In genomic region chr4:170089743-170090666, GRCh38 we compare ENCODE assay signal across 8 cellular contexts. TPM values are rescaled to one million over a fixed set of nuclear protein-coding genes. Genes with fewer than 3 reads are reported as not detected.
A peak's percentile ranks its signal among the peaks of the same experiment; 100 is the strongest.
DNase-seq lines count a peak whose midpoint lies in the region; ATAC-seq and TF ChIP-seq lines count a peak whose summit lies in the region.

TSS of gene AADAT (minus strand) at chr4:170089956. CDS start at chr4:170089690, 266 bp downstream.

- TF ChIP-seq CTCF in H9 (conservative IDR thresholded peaks at IDR 0.05), result peak; percentile 86
- no peak for TF ChIP-seq CTCF in NB4 (IDR thresholded peaks at IDR 0.05; ENCODE audit: low read depth, low read length)
- TF ChIP-seq CTCF in epithelial cell of esophagus (IDR thresholded peaks at IDR 0.05; ENCODE audit: insufficient read depth, low read depth, low read length, missing control alignments), result peak; percentile 47
- peak; percentile 22 to 49 for TF ChIP-seq CTCF in suprapubic skin (IDR thresholded peaks at IDR 0.05)

- no peak for TF ChIP-seq POLR2A in NB4 (IDR thresholded peaks at IDR 0.05; ENCODE audit: extremely low read depth, insufficient read length)
- TF ChIP-seq POLR2A in suprapubic skin (IDR thresholded peaks at IDR 0.05), result no peak

- H3K4ac ChIP-seq in H9 (ENCODE audit: low read depth, low read length), result no peak within 1 kb of the TSS

- H3K9me3 Mint-ChIP-seq in activated CD4-positive, alpha-beta T cell treated with anti-CD3 and anti-CD28 coated beads for 36 hours (ENCODE audit: low read depth), result no peaks in the 10 kb centered on the region
- H3K9me3 Mint-ChIP-seq in H9, result no peaks in the 10 kb centered on the region; a peak in 1 of 5 replicates
- H3K9me3 Mint-ChIP-seq in T-helper 2 cell treated with Interferon-gamma antibody and Interleukin-4, amounts not matched to agents 5 μg/mL and 100 μg/mL, for 36 hours, result no peaks in the 10 kb centered on the region

- no peak within 1 kb of the TSS for H4K5ac ChIP-seq in H9 (ENCODE audit: insufficient read length, low read depth, low read length)

- H3K23ac ChIP-seq in H9 (ENCODE audit: insufficient read length, low read depth, low read length), result no peak within 1 kb of the TSS

- H3K27me3 Mint-ChIP-seq in activated CD4-positive, alpha-beta T cell treated with anti-CD3 and anti-CD28 coated beads for 36 hours, result peaks cover 35% of the 10 kb centered on the region
- peaks cover 10% of the 10 kb centered on the region for H3K27me3 Mint-ChIP-seq in H9 (ENCODE audit: low read depth)
- H3K27me3 Mint-ChIP-seq in T-helper 2 cell treated with Interferon-gamma antibody and Interleukin-4, amounts not matched to agents 5 μg/mL and 100 μg/mL, for 36 hours (ENCODE audit: low read depth), result peaks cover 34% of the 10 kb centered on the region

- TF ChIP-seq EP300 in suprapubic skin (IDR thresholded peaks at IDR 0.05), result no peak

- no peaks in the 10 kb centered on the region for H4K20me1 ChIP-seq in H9 (ENCODE audit: control insufficient read depth, insufficient read depth, insufficient read length)

- no peak within 1 kb of the TSS for H2BK12ac ChIP-seq in H9 (ENCODE audit: insufficient read length, low read depth, low read length)

- no peaks in the 10 kb centered on the region for H3K4me1 ChIP-seq in H9 (ENCODE audit: insufficient read depth, low read length)
- H3K4me1 ChIP-seq in suprapubic skin, result peaks cover 18% of the 10 kb centered on the region

- peak within 1 kb of the TSS; percentile 50 for H3K9ac ChIP-seq in H9 (ENCODE audit: extremely low read depth, insufficient read length, low read length)

- H2AK5ac ChIP-seq in H9 (ENCODE audit: insufficient read length, low read length), result no peak within 1 kb of the TSS

- no peaks in the 10 kb centered on the region for H3K79me1 ChIP-seq in H9 (ENCODE audit: insufficient read depth, low read depth, low read length, poor library complexity, severe bottlenecking)

- H3K4me3 ChIP-seq in NB4 (ENCODE audit: low read depth, low read length) (no peak within 1 kb of the TSS), epithelial cell of esophagus (ENCODE audit: low read length) (peak within 1 kb of the TSS; percentile 55), suprapubic skin (peak within 1 kb of the TSS; percentile 61)

- intact Hi-C loops in activated CD4-positive, alpha-beta T cell treated with anti-CD3 and anti-CD28 coated beads for 36 hours (cut with DNase I, micrococcal nuclease), result loop anchor here (1.0 to 2.0 kb wide), 2 partner anchors 63 to 280 kb away; partner anchors contain the start of gene MFAP3L (in 1 of the 2)

- no peaks in the 10 kb centered on the region for H3K36me3 ChIP-seq in suprapubic skin

- H3K4me1 Mint-ChIP-seq in activated CD4-positive, alpha-beta T cell treated with anti-CD3 and anti-CD28 coated beads for 36 hours, result peaks cover 9% of the 10 kb centered on the region
- H3K4me1 Mint-ChIP-seq in H9, result peaks cover 26% of the 10 kb centered on the region in 2 experiments
- H3K4me1 Mint-ChIP-seq in T-helper 2 cell treated with Interferon-gamma antibody and Interleukin-4, amounts not matched to agents 5 μg/mL and 100 μg/mL, for 36 hours (ENCODE audit: low read depth), result peaks cover 4% of the 10 kb centered on the region

- peak within 1 kb of the TSS; percentile 86 for H2AFZ ChIP-seq in H9 (ENCODE audit: low read length)

- no peak within 1 kb of the TSS for H2BK20ac ChIP-seq in H9 (ENCODE audit: low read depth, low read length, poor library complexity, severe bottlenecking)

- peak; percentile 85 for ATAC-seq in activated CD4-positive, alpha-beta T cell treated with anti-CD3 and anti-CD28 coated beads for 36 hours

- CTCF ChIA-PET in activated CD4-positive, alpha-beta T cell treated with anti-CD3 and anti-CD28 coated beads for 36 hours (lab: Charles Lee), result interaction anchor here (0.7 kb wide), 1 partner anchor 79 kb away, joined by 4 read pairs; no protein-coding TSS in a partner anchor

- H4K8ac ChIP-seq in H9 (replicated peaks; ENCODE audit: insufficient read length, low read depth, low read length), result no peak within 1 kb of the TSS

- H3K36me3 Mint-ChIP-seq in activated CD4-positive, alpha-beta T cell treated with anti-CD3 and anti-CD28 coated beads for 36 hours (ENCODE audit: low read depth), result no peaks in the 10 kb centered on the region
- H3K36me3 Mint-ChIP-seq in H9 (ENCODE audit: insufficient read depth in 1 of 3, low read depth in 3 of 3), result peaks cover 4 to 29% (median 27%) of the 10 kb centered on the region in 3 experiments; a peak in 6 of 7 replicates
- no peaks in the 10 kb centered on the region for H3K36me3 Mint-ChIP-seq in T-helper 2 cell treated with Interferon-gamma antibody and Interleukin-4, amounts not matched to agents 5 μg/mL and 100 μg/mL, for 36 hours (ENCODE audit: low read depth)

- DNase-seq in activated CD4-positive, alpha-beta T cell treated with anti-CD3 and anti-CD28 coated beads for 36 hours, result peak; percentile 60
- no peak for DNase-seq in activated CD4-positive, alpha-beta T cell treated with anti-CD3 and anti-CD28 coated beads, Interleukin-2, amount 50 U/mL, for 4 hours
- DNase-seq in H9, result peak; percentile 87
- peak; percentile 4 for DNase-seq in NB4 (ENCODE audit: low read depth)
- DNase-seq in T-helper 2 cell treated with Interferon-gamma antibody and Interleukin-4, amounts not matched to agents 5 μg/mL and 100 μg/mL, for 36 hours (ENCODE audit: low spot score), result no peak
- DNase-seq in epithelial cell of esophagus (ENCODE audit: low read depth), result peak; percentile 57
- DNase-seq in lung microvascular endothelial cell (ENCODE audit: low read depth in 2 of 2), result peak; percentile 66 to 79
- peak; percentile 76 to 83 for DNase-seq in suprapubic skin (ENCODE audit: low spot score in 2 of 2)

- H3T11ph ChIP-seq in H9 (ENCODE audit: low read length), result no peak within 1 kb of the TSS

- H3K9me3 ChIP-seq in H9 (ENCODE audit: control insufficient read depth, low read depth, low read length) (no peaks in the 10 kb centered on the region), suprapubic skin (no peaks in the 10 kb centered on the region)

- peak within 1 kb of the TSS; percentile 58 for H3K4me3 Mint-ChIP-seq in activated CD4-positive, alpha-beta T cell treated with anti-CD3 and anti-CD28 coated beads for 36 hours
- H3K4me3 Mint-ChIP-seq in H9, result peak within 1 kb of the TSS; percentile 84 to 93
- peak within 1 kb of the TSS; percentile 50 for H3K4me3 Mint-ChIP-seq in T-helper 2 cell treated with Interferon-gamma antibody and Interleukin-4, amounts not matched to agents 5 μg/mL and 100 μg/mL, for 36 hours

- no peak within 1 kb of the TSS for H4K91ac ChIP-seq in H9 (ENCODE audit: insufficient read length, low read depth, low read length)

- H2BK15ac ChIP-seq in H9 (ENCODE audit: low read depth, low read length), result no peak within 1 kb of the TSS

- H3K79me2 ChIP-seq in H9 (ENCODE audit: insufficient read depth, low read length), result no peaks in the 10 kb centered on the region

- no CpG with 5 or more reads among the region's 88 CpGs for WGBS in H9 (ENCODE audit: extremely low coverage, insufficient read length, low lambda C conversion rate)
- WGBS in suprapubic skin, result 5% methylated on average over 34 of the region's 88 CpGs

- H3K18ac ChIP-seq in H9 (ENCODE audit: insufficient read length, low read depth, low read length), result peak within 1 kb of the TSS; percentile 59

- peak within 1 kb of the TSS; percentile 77 for H3K14ac ChIP-seq in H9 (ENCODE audit: insufficient read depth, low read length)

- H2BK5ac ChIP-seq in H9 (ENCODE audit: insufficient read length, low read length), result no peak within 1 kb of the TSS

- H3K27ac ChIP-seq in H9 (ENCODE audit: insufficient read length, low read depth, low read length) (no peak within 1 kb of the TSS), suprapubic skin (peak within 1 kb of the TSS; percentile 30)

- H3K4me2 ChIP-seq in H9 (ENCODE audit: insufficient read depth, insufficient read length, low read length), result peak within 1 kb of the TSS; percentile 88

- H2BK120ac ChIP-seq in H9 (ENCODE audit: low read depth, low read length, poor library complexity, severe bottlenecking), result no peak within 1 kb of the TSS

- no peaks in the 10 kb centered on the region for H3K27me3 ChIP-seq in H9 (ENCODE audit: insufficient read depth, low read length)
- H3K27me3 ChIP-seq in suprapubic skin, result peaks cover 4% of the 10 kb centered on the region

- POLR2A ChIA-PET in activated CD4-positive, alpha-beta T cell treated with anti-CD3 and anti-CD28 coated beads for 36 hours (lab: Charles Lee), result no interaction called here

- H3K23me2 ChIP-seq in H9 (ENCODE audit: insufficient read length, low read depth, low read length, poor library complexity, severe bottlenecking), result peaks cover 9% of the 10 kb centered on the region

- no peak within 1 kb of the TSS for H3K27ac Mint-ChIP-seq in activated CD4-positive, alpha-beta T cell treated with anti-CD3 and anti-CD28 coated beads for 36 hours
- H3K27ac Mint-ChIP-seq in H9, result peak within 1 kb of the TSS in 2 of 3 experiments; percentile 84 to 91; a peak in 3 of 7 replicates
- no peak within 1 kb of the TSS for H3K27ac Mint-ChIP-seq in T-helper 2 cell treated with Interferon-gamma antibody and Interleukin-4, amounts not matched to agents 5 μg/mL and 100 μg/mL, for 36 hours

- no peak within 1 kb of the TSS for H3K56ac ChIP-seq in H9 (ENCODE audit: insufficient read length, low read depth, low read length)

RNA-seq across cellular contexts. Expression of gene AADAT, which starts in this region (rescaled TPM):
- total RNA-seq in activated CD4-positive, alpha-beta T cell treated with anti-CD3 and anti-CD28 coated beads for 36 hours, result not detected
- total RNA-seq in H9 (2021) (14.1 and 14.6 TPM in 2 replicates), lung microvascular endothelial cell (0.79 and 0.87 TPM in 2 replicates), suprapubic skin (under 1 TPM in 3 of 4 donors, not detected in 1; 0.86 to 0.98 (median 0.97) TPM)

Comparison
In these comparisons a context has a peak if more than half of its experiments do, and no peak if none do; other contexts are left out.
1. Peak in DNase-seq and ATAC-seq in activated CD4-positive, alpha-beta T cell treated with anti-CD3 and anti-CD28 coated beads for 36 hours; RNA of the gene not detected or under 1 TPM.
2. Peak in DNase-seq in lung microvascular endothelial cell; RNA of the gene not detected or under 1 TPM.
3. Peak in DNase-seq, H3K4me3 ChIP-seq and H3K27ac ChIP-seq in suprapubic skin; RNA of the gene not detected or under 1 TPM.
4. DNase-seq: peak in H9 (single experiment), NB4 (single experiment) and epithelial cell of esophagus (single experiment); none in activated CD4-positive, alpha-beta T cell treated with anti-CD3 and anti-CD28 coated beads, Interleukin-2, amount 50 U/mL, for 4 hours (0 of 2) and T-helper 2 cell treated with Interferon-gamma antibody and Interleukin-4, amounts not matched to agents 5 μg/mL and 100 μg/mL, for 36 hours (single experiment).
5. H3K27ac Mint-ChIP-seq: peak in H9 (2 of 3); none in activated CD4-positive, alpha-beta T cell treated with anti-CD3 and anti-CD28 coated beads for 36 hours (single experiment) and T-helper 2 cell treated with Interferon-gamma antibody and Interleukin-4, amounts not matched to agents 5 μg/mL and 100 μg/mL, for 36 hours (single experiment).
6. Peak in every context shown above with its lines, with median percentiles within 50 percentile points of each other: H3K4me3 Mint-ChIP-seq.